8 cellular contexts compared by ENCODE assay signal in the genomic region with DNA sequence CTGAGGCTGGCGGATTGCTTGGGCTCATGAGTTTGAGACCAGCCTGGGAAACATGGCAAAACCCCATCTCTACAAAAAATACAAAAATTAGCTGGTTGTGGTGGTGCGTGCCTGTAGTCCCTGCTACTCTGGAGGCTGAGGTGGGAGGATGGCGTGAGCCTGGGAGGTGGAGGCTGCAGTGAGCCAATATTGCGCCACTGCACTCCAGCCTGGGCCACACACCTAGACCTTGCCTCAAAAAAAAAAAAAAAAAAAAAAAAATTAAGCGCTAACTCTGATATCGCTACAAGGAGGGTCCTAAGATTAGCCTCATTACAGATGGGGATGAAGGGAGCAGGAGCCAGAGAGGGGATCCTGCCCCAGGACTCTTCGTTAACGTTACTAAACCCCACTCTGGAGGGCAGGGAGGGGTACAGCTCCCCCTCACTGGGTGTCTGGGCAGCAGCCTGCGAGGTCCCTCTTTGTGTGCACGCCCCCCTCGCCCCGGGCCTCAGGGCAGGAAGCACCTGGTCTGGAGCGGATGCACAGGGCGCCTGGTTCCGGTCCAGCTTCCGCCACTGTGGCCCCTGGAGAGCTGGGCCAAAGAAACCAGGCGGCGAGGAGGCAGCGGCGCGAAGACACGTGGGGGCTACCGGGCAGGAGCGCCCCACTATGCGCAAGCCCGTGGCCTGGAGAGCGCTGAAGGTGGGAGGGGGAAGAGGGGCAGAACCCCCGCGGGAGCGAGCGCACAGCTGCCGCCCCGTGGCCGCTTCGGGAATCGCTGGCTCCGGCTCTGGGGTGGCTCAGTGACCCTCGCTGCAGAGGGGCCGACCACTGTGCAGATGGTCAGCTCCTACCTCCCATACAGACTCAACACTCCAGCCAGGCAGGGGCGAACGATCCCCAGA. TPM values are rescaled to one million over a fixed set of nuclear protein-coding genes. Genes with fewer than 3 reads are reported as not detected.
DNase-seq lines count a peak whose midpoint lies in the region; ATAC-seq and TF ChIP-seq lines count a peak whose summit lies in the region.

No MANE protein-coding gene starts in this region.

- ATAC-seq in GM21529 (IDR thresholded peaks at IDR 0.05; ENCODE audit: unreplicated experiment) (peak; percentile 31), left ventricle myocardium superior (peak; percentile 19), GM19395 (IDR thresholded peaks at IDR 0.05; ENCODE audit: unreplicated experiment) (no peak)

- H3K79me2 ChIP-seq in SK-N-SH (ENCODE audit: insufficient read depth) = peaks cover 12% of the 10 kb centered on the region; the same call in 1 of the 2 replicates

- H3K36me3 ChIP-seq in SK-N-SH (replicated peaks in 1 of 2; ENCODE audit: control insufficient read depth in 1 of 2, insufficient read depth in 2 of 2, low read length in 1 of 2) (peaks cover 1 to 11% of the 10 kb centered on the region in 2 experiments), MG63 (peaks cover 76% of the 10 kb centered on the region)

- H3K9ac ChIP-seq in SK-N-SH = no peak overlapping the region

- peaks cover 0 to 24% of the 10 kb centered on the region in 2 experiments; a peak in 3 of 4 replicates for H3K4me1 ChIP-seq in SK-N-SH (ENCODE audit: control insufficient read depth in 1 of 2, insufficient read depth in 2 of 2, low read depth in 1 of 2, low read length in 1 of 2)

- H3K9me3 ChIP-seq in SK-N-SH (no peaks in the 10 kb centered on the region), MG63 (no peaks in the 10 kb centered on the region)

- H3K27ac ChIP-seq in SK-N-SH (ENCODE audit: low read depth in 2 of 2, low read length in 1 of 2) = no peak overlapping the region

- H3K27me3 ChIP-seq in SK-N-SH (ENCODE audit: insufficient read depth) (no peaks in the 10 kb centered on the region), MG63 (no peaks in the 10 kb centered on the region)

- H3K4me3 ChIP-seq in SK-N-SH (ENCODE audit: low read depth in 2 of 2, low read length in 1 of 2) (no peak overlapping the region), MG63 (no peak overlapping the region)

- POLR2A ChIA-PET in SK-N-SH (lab: Yijun Ruan, JAX) = interaction anchor here (0.5 to 0.8 kb wide), 3 partner anchors 122 to 139 kb away, joined by 3 to 6 read pairs (median 3); no protein-coding TSS in a partner anchor

- WGBS in SK-N-SH (ENCODE audit: low lambda C conversion rate) = 82% methylated on average over 34 of the region's 41 CpGs

- H3K27ac Mint-ChIP-seq in activated naive CD8-positive, alpha-beta T cell treated with anti-CD3 and anti-CD28 coated beads for 36 hours = peak overlapping the region; percentile 80

- DNase-seq in AML-193 (lab: John Stamatoyannopoulos, UW) (peak; percentile 80 to 87), SK-N-SH (peak; percentile 81), left ventricle myocardium superior (peak; percentile 83), MG63 (no peak)
- DNase-seq in activated naive CD8-positive, alpha-beta T cell treated with anti-CD3 and anti-CD28 coated beads for 36 hours = peak; percentile 75
- peak in 2 of 3 donors; percentile 38 to 54 for DNase-seq in stimulated activated CD4-positive, alpha-beta T cell treated with anti-CD3 and anti-CD28 coated beads, Interleukin-12 subunit alpha, Interleukin-12 subunit beta, amount 100 ng/mL, for 48 hours (ENCODE audit: low read depth in 2 of 3, low spot score in 1 of 3)

- peak; percentile 54 for TF ChIP-seq CTCF in SK-N-SH (IDR thresholded peaks at IDR 0.05)

- H3K4me2 ChIP-seq in SK-N-SH = no peak overlapping the region

- intact Hi-C loops in left ventricle myocardium superior (cut with micrococcal nuclease) = no loop called here

- peak overlapping the region; percentile 85 for H3K4me3 Mint-ChIP-seq in activated naive CD8-positive, alpha-beta T cell treated with anti-CD3 and anti-CD28 coated beads for 36 hours

- TF ChIP-seq EP300 in SK-N-SH (IDR thresholded peaks at IDR 0.05; ENCODE audit: borderline replicate concordance in 1 of 2, low read depth in 1 of 2, low read length in 1 of 2) = no peak

- H3F3A ChIP-seq in SK-N-SH (replicated peaks; ENCODE audit: insufficient read depth) = peaks cover 5% of the 10 kb centered on the region

- no peak overlapping the region for H2AFZ ChIP-seq in SK-N-SH (ENCODE audit: low read depth)

- peaks cover 4% of the 10 kb centered on the region for H3K9me3 Mint-ChIP-seq in activated naive CD8-positive, alpha-beta T cell treated with anti-CD3 and anti-CD28 coated beads for 36 hours

- CTCF ChIA-PET in SK-N-SH (lab: Yijun Ruan, JAX) = interaction anchor here (0.6 to 9.5 kb wide), 17 partner anchors 11 to 140 kb away, joined by 3 to 76 read pairs (median 4); partner anchors contain the start of genes IER2, NACC1 and STX10

- H3K9me2 ChIP-seq in SK-N-SH = no peaks in the 10 kb centered on the region

- H4K20me1 ChIP-seq in SK-N-SH (ENCODE audit: insufficient read depth) = no peaks in the 10 kb centered on the region

- H3K4me1 Mint-ChIP-seq in activated naive CD8-positive, alpha-beta T cell treated with anti-CD3 and anti-CD28 coated beads for 36 hours = peaks cover 28% of the 10 kb centered on the region

- H3K36me3 Mint-ChIP-seq in activated naive CD8-positive, alpha-beta T cell treated with anti-CD3 and anti-CD28 coated beads for 36 hours = peaks cover 15% of the 10 kb centered on the region

- peaks cover 6% of the 10 kb centered on the region for H3K27me3 Mint-ChIP-seq in activated naive CD8-positive, alpha-beta T cell treated with anti-CD3 and anti-CD28 coated beads for 36 hours

- TF ChIP-seq RAD21 in SK-N-SH (IDR thresholded peaks at IDR 0.05; ENCODE audit: low read length) = peak; percentile 32; the same call in 1 of the 2 replicates

TF ChIP-seq in SK-N-SH, 30 proteins besides CTCF, POLR2A, EP300 and RAD21:
- no peak for TF ChIP-seq CHD2 (IDR thresholded peaks at IDR 0.05; ENCODE audit: low read length, partially characterized antibody)
- no peak for TF ChIP-seq RCOR1 (IDR thresholded peaks at IDR 0.05; ENCODE audit: low read length)
- TF ChIP-seq MEF2A (IDR thresholded peaks at IDR 0.05; ENCODE audit: borderline replicate concordance, low read depth) = no peak
- peak; percentile 32; the same call in 1 of the 2 replicates for TF ChIP-seq SMC3 (IDR thresholded peaks at IDR 0.05; ENCODE audit: low read depth, low read length)
- no peak for TF ChIP-seq PBX3 (IDR thresholded peaks at IDR 0.05)

RNA-seq across cellular contexts. Expression of gene LYL1, which starts 1.5 kb away (rescaled TPM):
- 1.1 and 2.2 TPM in 2 replicates for polyA plus RNA-seq in SK-N-SH (2012; rRNA removed)
- 0.80 and 1.8 TPM in 2 replicates for polyA plus RNA-seq in SK-N-SH (2012; cell fraction: cytosol; rRNA removed)
- 3.7 and 4.9 TPM in 2 replicates for polyA plus RNA-seq in SK-N-SH (2012; cell fraction: nucleus; rRNA removed)
- 1 to 10 TPM; 2.6 to 2.9 TPM for total RNA-seq in activated naive CD8-positive, alpha-beta T cell treated with anti-CD3 and anti-CD28 coated beads for 36 hours
- total RNA-seq in left ventricle myocardium superior = 8.8 TPM
- not detected in 2 replicates for total RNA-seq in MG63 (2014; rRNA removed; shearing (Covaris generic); ENCODE audit: low replicate concordance)

RNA-seq across cellular contexts. Expression of gene TRMT1, which starts 12.3 kb away (rescaled TPM):
- polyA plus RNA-seq in SK-N-SH (2012; rRNA removed) = 60.9 and 64.9 TPM in 2 replicates
- 15.7 and 22.8 TPM in 2 replicates for polyA plus RNA-seq in SK-N-SH (2012; cell fraction: cytosol; rRNA removed)
- polyA plus RNA-seq in SK-N-SH (2012; cell fraction: nucleus; rRNA removed) = 485 and 635 TPM in 2 replicates
- total RNA-seq in activated naive CD8-positive, alpha-beta T cell treated with anti-CD3 and anti-CD28 coated beads for 36 hours = 100 to 1,000 TPM; 114 TPM
- 22.4 TPM for total RNA-seq in left ventricle myocardium superior
- total RNA-seq in MG63 (2014; rRNA removed; shearing (Covaris generic); ENCODE audit: low replicate concordance) = 127 and 172 TPM in 2 replicates

RNA-seq across cellular contexts. Expression of gene NACC1, which starts 13.9 kb away (rescaled TPM):
- polyA plus RNA-seq in SK-N-SH (2012; rRNA removed) = 72.8 and 127 TPM in 2 replicates
- 36.3 and 58.8 TPM in 2 replicates for polyA plus RNA-seq in SK-N-SH (2012; cell fraction: cytosol; rRNA removed)
- 107 and 113 TPM in 2 replicates for polyA plus RNA-seq in SK-N-SH (2012; cell fraction: nucleus; rRNA removed)
- 10 to 100 TPM; 81.2 to 83.8 TPM for total RNA-seq in activated naive CD8-positive, alpha-beta T cell treated with anti-CD3 and anti-CD28 coated beads for 36 hours
- total RNA-seq in left ventricle myocardium superior = 50.0 TPM
- 44.6 and 96.4 TPM in 2 replicates for total RNA-seq in MG63 (2014; rRNA removed; shearing (Covaris generic); ENCODE audit: low replicate concordance)

RNA-seq across cellular contexts. Expression of gene STX10, which starts 46.0 kb away (rescaled TPM):
- 143 and 163 TPM in 2 replicates for polyA plus RNA-seq in SK-N-SH (2012; rRNA removed)
- 105 and 124 TPM in 2 replicates for polyA plus RNA-seq in SK-N-SH (2012; cell fraction: cytosol; rRNA removed)
- 322 and 532 TPM in 2 replicates for polyA plus RNA-seq in SK-N-SH (2012; cell fraction: nucleus; rRNA removed)
- total RNA-seq in activated naive CD8-positive, alpha-beta T cell treated with anti-CD3 and anti-CD28 coated beads for 36 hours = 10 to 100 TPM; 53.3 to 55.0 TPM
- 46.4 TPM for total RNA-seq in left ventricle myocardium superior
- 281 and 371 TPM in 2 replicates for total RNA-seq in MG63 (2014; rRNA removed; shearing (Covaris generic); ENCODE audit: low replicate concordance)

RNA-seq across cellular contexts. Expression of gene IER2, which starts 46.0 kb away (rescaled TPM):
- polyA plus RNA-seq in SK-N-SH (2012; rRNA removed) = 55.7 and 115 TPM in 2 replicates
- polyA plus RNA-seq in SK-N-SH (2012; cell fraction: cytosol; rRNA removed) = 56.1 and 82.2 TPM in 2 replicates
- polyA plus RNA-seq in SK-N-SH (2012; cell fraction: nucleus; rRNA removed) = 210 and 342 TPM in 2 replicates
- 100 to 1,000 TPM; 128 to 132 TPM for total RNA-seq in activated naive CD8-positive, alpha-beta T cell treated with anti-CD3 and anti-CD28 coated beads for 36 hours
- total RNA-seq in left ventricle myocardium superior = 19.8 TPM
- 39.0 and 80.1 TPM in 2 replicates for total RNA-seq in MG63 (2014; rRNA removed; shearing (Covaris generic); ENCODE audit: low replicate concordance)
